Comparison of ENCODE assay signal across 8 cellular contexts in genomic region chr12:116910645-116911449, GRCh38. TPM values are rescaled to one million over a fixed set of nuclear protein-coding genes. Genes with fewer than 3 reads are reported as not detected.
DNase-seq lines count a peak whose midpoint lies in the region; ATAC-seq, FAIRE-seq and TF ChIP-seq lines count a peak whose summit lies in the region.

A gene with protein sequence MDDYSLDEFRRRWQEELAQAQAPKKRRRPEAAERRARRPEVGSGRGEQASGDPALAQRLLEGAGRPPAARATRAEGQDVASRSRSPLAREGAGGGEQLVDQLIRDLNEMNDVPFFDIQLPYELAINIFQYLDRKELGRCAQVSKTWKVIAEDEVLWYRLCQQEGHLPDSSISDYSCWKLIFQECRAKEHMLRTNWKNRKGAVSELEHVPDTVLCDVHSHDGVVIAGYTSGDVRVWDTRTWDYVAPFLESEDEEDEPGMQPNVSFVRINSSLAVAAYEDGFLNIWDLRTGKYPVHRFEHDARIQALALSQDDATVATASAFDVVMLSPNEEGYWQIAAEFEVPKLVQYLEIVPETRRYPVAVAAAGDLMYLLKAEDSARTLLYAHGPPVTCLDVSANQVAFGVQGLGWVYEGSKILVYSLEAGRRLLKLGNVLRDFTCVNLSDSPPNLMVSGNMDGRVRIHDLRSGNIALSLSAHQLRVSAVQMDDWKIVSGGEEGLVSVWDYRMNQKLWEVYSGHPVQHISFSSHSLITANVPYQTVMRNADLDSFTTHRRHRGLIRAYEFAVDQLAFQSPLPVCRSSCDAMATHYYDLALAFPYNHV (plus strand): TSS chr12:116910950. CDS start chr12:116911038, 88 bp downstream.

- no peak within 1 kb of the TSS for H3K27ac ChIP-seq in neutrophil

- no peaks in the 10 kb centered on the region for H3K9me3 ChIP-seq in neutrophil

- H3K36me3 ChIP-seq in neutrophil = no peaks in the 10 kb centered on the region

- ATAC-seq in GM21526 (IDR thresholded peaks at IDR 0.05; ENCODE audit: low FRiP score, unreplicated experiment) = peak; percentile 85

- peak within 1 kb of the TSS; percentile 61 to 65 for H3K4me3 ChIP-seq in neutrophil (ENCODE audit: low read depth in 1 of 2, low read length in 1 of 2)

- peak; percentile 41 for DNase-seq in DMS53 treated with DMSO at 0.1 percent for 48 hours (lab: John Stamatoyannopoulos, UW; ENCODE audit: unreplicated experiment)
- peak; percentile 64 for DNase-seq in HuH-7.5 (ENCODE audit: low spot score)
- DNase-seq in RPMI8226 = peak; percentile 84
- DNase-seq in activated gamma-delta T cell treated with anti-CD3 and anti-CD28 coated beads, Interleukin-2, amount 50 U/mL, for 16 hours (ENCODE audit: low read depth) = peak; percentile 41
- peak; percentile 69 to 81 for DNase-seq in frontal cortex (ENCODE audit: low spot score in 2 of 2)
- peak; percentile 45 for DNase-seq in superior temporal gyrus (ENCODE audit: extremely low spot score)

- TF ChIP-seq CTCF in neutrophil (IDR thresholded peaks at IDR 0.05) = no peak

- FAIRE-seq in frontal cortex (lab: Jason Lieb, UNC) = no peak

- H3K4me1 ChIP-seq in neutrophil (ENCODE audit: control insufficient read depth in 1 of 2, insufficient read depth in 1 of 2, low read depth in 1 of 2, low read length in 1 of 2) = peaks cover 5 to 13% of the 10 kb centered on the region in 2 experiments

- peaks cover 60% of the 10 kb centered on the region for H3K27me3 ChIP-seq in neutrophil

RNA-seq across cellular contexts. Expression of the gene that starts here (rescaled TPM):
- total RNA-seq in frontal cortex = 7.7 TPM
